8 cellular contexts compared by ENCODE assay signal in the genomic region with DNA sequence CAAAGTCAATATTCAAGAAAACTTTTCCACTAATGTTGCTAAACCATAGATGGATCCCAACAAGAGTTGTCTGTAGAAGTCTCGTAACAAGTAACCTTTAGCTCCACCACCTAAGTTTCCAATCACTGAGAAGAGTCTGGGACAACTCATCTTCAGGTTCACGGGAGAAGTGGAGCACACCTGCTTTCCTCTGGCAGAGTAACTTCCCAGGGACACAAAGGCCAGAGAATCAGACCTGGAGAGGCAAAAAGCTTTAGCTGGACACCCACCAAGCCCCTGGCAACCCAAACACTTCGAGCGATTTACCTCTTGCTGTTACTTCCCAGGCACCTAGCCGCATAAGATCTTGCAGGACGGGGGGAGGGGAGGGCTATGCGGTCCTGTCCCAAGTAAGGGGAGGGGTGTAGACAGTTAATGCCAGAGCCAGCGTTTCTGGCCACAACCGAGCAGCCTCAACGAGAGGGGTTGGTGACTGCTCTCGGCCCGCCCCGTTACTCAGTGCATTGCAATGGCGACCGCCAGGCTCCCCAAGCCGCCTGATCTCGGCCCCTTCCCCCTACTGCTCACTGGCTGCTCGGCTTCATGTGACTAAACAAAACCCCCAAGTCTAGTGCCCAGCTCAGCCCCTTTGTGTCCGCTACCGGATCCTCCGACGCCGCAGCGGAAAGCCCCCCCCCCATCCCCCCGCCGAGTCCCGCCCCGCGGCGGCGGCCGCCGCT. TPM values are rescaled to one million over a fixed set of nuclear protein-coding genes. Genes with fewer than 3 reads are reported as not detected.
DNase-seq lines count a peak whose midpoint lies in the region; ATAC-seq, FAIRE-seq and TF ChIP-seq lines count a peak whose summit lies in the region.

No MANE protein-coding gene starts in this region.

- peak overlapping the region; percentile 97 for H3K4me2 ChIP-seq in endothelial cell of umbilical vein (ENCODE audit: insufficient read depth, low read length)

- H3K4me1 ChIP-seq in NT2/D1 (ENCODE audit: insufficient read depth, insufficient read length) (no peaks in the 10 kb centered on the region), endothelial cell of umbilical vein (ENCODE audit: control insufficient read depth, extremely low read depth, insufficient read depth, low read length) (peaks cover 19% of the 10 kb centered on the region), mucosa of descending colon (ENCODE audit: low read depth) (peaks cover 35% of the 10 kb centered on the region)

- peaks cover 4% of the 10 kb centered on the region for H4K20me1 ChIP-seq in endothelial cell of umbilical vein (replicated peaks; ENCODE audit: control insufficient read depth, extremely low read depth, insufficient read depth, low read length)

- CTCF ChIA-PET in CD4-positive, alpha-beta T cell (lab: Charles Lee) = interaction anchor here (1.0 kb wide), 1 partner anchor 14 kb away, joined by 3 read pairs; no protein-coding TSS in a partner anchor
- CTCF ChIA-PET in endothelial cell of umbilical vein (lab: Charles Lee) = interaction anchor here (1.2 to 1.7 kb wide), 5 partner anchors 11 to 299 kb away, joined by 3 to 8 read pairs (median 4); no protein-coding TSS in a partner anchor

- no peak for TF ChIP-seq CTCF in CD4-positive, alpha-beta T cell (IDR thresholded peaks at IDR 0.05)
- TF ChIP-seq CTCF in endothelial cell of umbilical vein (IDR thresholded peaks at IDR 0.05; ENCODE audit: extremely low read depth in 1 of 2, insufficient read depth in 1 of 2, low read depth in 1 of 2, low read length in 2 of 2) (no peak), mucosa of descending colon (IDR thresholded peaks at IDR 0.05) (no peak)

- H3K79me2 ChIP-seq in endothelial cell of umbilical vein (ENCODE audit: control insufficient read depth, insufficient read depth, low read length) = peaks cover 50% of the 10 kb centered on the region

- H3K9me3 Mint-ChIP-seq in CD4-positive, alpha-beta T cell = no peaks in the 10 kb centered on the region

- no peaks in the 10 kb centered on the region for H3K9me1 ChIP-seq in endothelial cell of umbilical vein (replicated peaks; ENCODE audit: control insufficient read depth, extremely low read depth, insufficient read depth, low read length)

- ATAC-seq in CD4-positive, alpha-beta T cell (ENCODE audit: poor library complexity) = peak; percentile 39
- peak; percentile 30 for ATAC-seq in GM19372 (IDR thresholded peaks at IDR 0.05; ENCODE audit: low read depth, unreplicated experiment)
- peak; percentile 35 for ATAC-seq in HG03520 (IDR thresholded peaks at IDR 0.05; ENCODE audit: unreplicated experiment)
- peak; percentile 65 for ATAC-seq in mucosa of descending colon

- dilution Hi-C loops in endothelial cell of umbilical vein (cut with MboI; ENCODE audit: extremely low pct_ligation_motif_present, low sequenced_read_pairs) = no loop called here

- H3K36me3 ChIP-seq in NT2/D1 (ENCODE audit: insufficient read depth, insufficient read length, low read length) (peaks cover 32% of the 10 kb centered on the region), endothelial cell of umbilical vein (ENCODE audit: control insufficient read depth in 2 of 2, extremely low read depth in 1 of 2, insufficient read depth in 2 of 2, low read length in 2 of 2) (no peaks in the 10 kb centered on the region), mucosa of descending colon (ENCODE audit: low read depth) (no peaks in the 10 kb centered on the region)

- H3K27me3 Mint-ChIP-seq in CD4-positive, alpha-beta T cell = no peaks in the 10 kb centered on the region

- H3K9ac ChIP-seq in NT2/D1 (ENCODE audit: insufficient read length, low read depth) (peak overlapping the region; percentile 85), endothelial cell of umbilical vein (replicated peaks; ENCODE audit: extremely low read depth, insufficient read depth, low read length) (peak overlapping the region; percentile 99)

- H3K4me3 ChIP-seq in NT2/D1 (ENCODE audit: insufficient read length, low read depth) (peak overlapping the region; percentile 89), endothelial cell of umbilical vein (replicated peaks in 1 of 3; ENCODE audit: insufficient read depth in 1 of 3, low read depth in 1 of 3, low read length in 3 of 3) (peak overlapping the region; percentile 72 to 99 (median 96)), mucosa of descending colon (peak overlapping the region; percentile 68)

- POLR2A ChIA-PET in CD4-positive, alpha-beta T cell (lab: Charles Lee) = interaction anchor here (0.7 to 2.2 kb wide), 5 partner anchors 9 to 1811 kb away, joined by 3 to 13 read pairs (median 5); a partner anchor contains a TSS
- POLR2A ChIA-PET in endothelial cell of umbilical vein (lab: Charles Lee) = interaction anchor here (0.7 kb wide), 2 partner anchors 195 to 295 kb away, joined by 3 to 4 read pairs; no protein-coding TSS in a partner anchor

- no peaks in the 10 kb centered on the region for H3K9me3 ChIP-seq in CD4-positive, alpha-beta T cell (ENCODE audit: control insufficient read depth, low read length)
- H3K9me3 ChIP-seq in NT2/D1 (ENCODE audit: insufficient read depth, low read length) = no peaks in the 10 kb centered on the region
- no peaks in the 10 kb centered on the region for H3K9me3 ChIP-seq in endothelial cell of umbilical vein (replicated peaks; ENCODE audit: control insufficient read depth, insufficient read depth, low read length)
- H3K9me3 ChIP-seq in mucosa of descending colon = no peaks in the 10 kb centered on the region

- H3K4me1 Mint-ChIP-seq in CD4-positive, alpha-beta T cell (ENCODE audit: low read depth) = peaks cover 80% of the 10 kb centered on the region

- TF ChIP-seq POLR2A in endothelial cell of umbilical vein (IDR thresholded peaks at IDR 0.05; ENCODE audit: low read depth, low read length) = no peak

- intact Hi-C loops in CD4-positive, alpha-beta T cell (cut with DNase I, micrococcal nuclease) = loop anchor here (5.0 to 10.0 kb wide), 5 partner anchors 39 to 1944 kb away; a partner anchor contains a TSS
- intact Hi-C loops in endothelial cell of umbilical vein (cut with micrococcal nuclease) (loop anchor here (2.0 to 5.0 kb wide), 3 partner anchors 146 to 298 kb away; no protein-coding TSS in a partner anchor), mucosa of descending colon (cut with DNase I, micrococcal nuclease) (no loop called here)

- H3K27ac ChIP-seq in CD4-positive, alpha-beta T cell (ENCODE audit: low read depth, low read length) = peak overlapping the region; percentile 100
- H3K27ac ChIP-seq in endothelial cell of umbilical vein (ENCODE audit: insufficient read depth, low read depth, low read length) = peak overlapping the region; percentile 97

- H3K27ac Mint-ChIP-seq in CD4-positive, alpha-beta T cell = peak overlapping the region; percentile 91

- DNase-seq in CD4-positive, alpha-beta T cell = peak; percentile 39 to 69 (median 55)
- DNase-seq in NT2/D1 (ENCODE audit: low read depth, low spot score) (peak; percentile 75), endothelial cell of umbilical vein (ENCODE audit: low read depth, low spot score) (peak; percentile 91), mucosa of descending colon (peak; percentile 75 to 84 (median 81))
- DNase-seq in activated CD8-positive, alpha-beta memory T cell treated with anti-CD3 and anti-CD28 coated beads, Interleukin-2, amount 50 U/mL, for 48 hours = peak; percentile 86
- peak; percentile 42 to 55 for DNase-seq in stimulated activated CD8-positive, alpha-beta memory T cell treated with anti-CD3 and anti-CD28 coated beads, Interleukin-2, amount 100 ng/mL, for 48 hours (ENCODE audit: low read depth in 2 of 2)

- BruUV-seq in endothelial cell of umbilical vein (replicated peaks; lab: Mats Ljungman, UMichigan) = no TSS peak

- peak overlapping the region; percentile 78 for H2AFZ ChIP-seq in endothelial cell of umbilical vein (ENCODE audit: low read depth, low read length)

- H3K27me3 ChIP-seq in CD4-positive, alpha-beta T cell (ENCODE audit: control insufficient read depth, insufficient read depth, low read length) = no peaks in the 10 kb centered on the region
- no peaks in the 10 kb centered on the region for H3K27me3 ChIP-seq in NT2/D1 (ENCODE audit: insufficient read depth, insufficient read length)
- H3K27me3 ChIP-seq in endothelial cell of umbilical vein (ENCODE audit: control insufficient read depth in 2 of 2, insufficient read depth in 2 of 2, low read length in 2 of 2) = no peaks in the 10 kb centered on the region

- peak; percentile 69 for FAIRE-seq in endothelial cell of umbilical vein (lab: Jason Lieb, UNC)

- H3K36me3 Mint-ChIP-seq in CD4-positive, alpha-beta T cell (ENCODE audit: low read depth) = peaks cover 43% of the 10 kb centered on the region

- peak overlapping the region; percentile 87 for H3K4me3 Mint-ChIP-seq in CD4-positive, alpha-beta T cell

TF ChIP-seq in endothelial cell of umbilical vein, 7 proteins besides CTCF, POLR2A, EP300 and RAD21:
- TF ChIP-seq, protein P1, sequence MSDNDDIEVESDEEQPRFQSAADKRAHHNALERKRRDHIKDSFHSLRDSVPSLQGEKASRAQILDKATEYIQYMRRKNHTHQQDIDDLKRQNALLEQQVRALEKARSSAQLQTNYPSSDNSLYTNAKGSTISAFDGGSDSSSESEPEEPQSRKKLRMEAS (IDR thresholded peaks at IDR 0.05; ENCODE audit: insufficient read depth, insufficient read length) = peak; percentile 59
- TF ChIP-seq FOS (IDR thresholded peaks at IDR 0.05; ENCODE audit: borderline replicate concordance, insufficient read depth, low read length) = no peak

RNA-seq across cellular contexts. Expression of a gene that starts 0.7 kb away (rescaled TPM):
- 100 to 1,000 TPM in 1 of 2 experiments, 10 to 100 TPM in 1; 93.3 to 101 TPM for total RNA-seq in CD4-positive, alpha-beta T cell
- total RNA-seq in endothelial cell of umbilical vein = 38.7 and 47.0 TPM in 2 replicates
- polyA plus RNA-seq in endothelial cell of umbilical vein = 6.3 and 7.2 TPM in 2 replicates
- 10.7 and 11.1 TPM in 2 replicates for polyA plus RNA-seq in endothelial cell of umbilical vein (2011; cell fraction: cytosol; rRNA removed)
- 27.9 and 32.2 TPM in 2 replicates for polyA plus RNA-seq in endothelial cell of umbilical vein (2011; cell fraction: nucleus; rRNA removed)
- 17.9 and 19.8 TPM in 2 replicates for polyA plus RNA-seq in endothelial cell of umbilical vein (2012)
- polyA minus RNA-seq in endothelial cell of umbilical vein = 54.6 and 55.9 TPM in 2 replicates
- polyA minus RNA-seq in endothelial cell of umbilical vein (2011; cell fraction: cytosol; rRNA and poly(A)+ RNA removed) = 34.6 TPM
- polyA minus RNA-seq in endothelial cell of umbilical vein (2011; cell fraction: nucleus; rRNA and poly(A)+ RNA removed) = 158 and 203 TPM in 2 replicates
- 10 to 100 TPM; 53.7 to 74.2 (median 61.3) TPM for total RNA-seq in mucosa of descending colon

Comparison
In these comparisons a context has a peak if more than half of its experiments do, and no peak if none do; other contexts are left out.
1. Peak in every context shown above with its lines: DNase-seq, ATAC-seq, H3K4me3 ChIP-seq and H3K27ac ChIP-seq.
2. intact Hi-C loops: an anchor here in CD4-positive, alpha-beta T cell (5.0 to 10.0 kb wide) and endothelial cell of umbilical vein (2.0 to 5.0 kb wide); none called in mucosa of descending colon.